ENCODE assay signal across 19 cellular contexts in genomic region chr20:1842281-1842680, GRCh38. TPM values are rescaled to one million over a fixed set of nuclear protein-coding genes. Genes with fewer than 3 reads are reported as not detected.
"Had no signal": no experiment of that assay in that cellular context is flagged by ENCODE, and none has a peak within 500 bp of the region (broad histone marks: within the 10 kb centered on the region; RNA-seq: fewer than 3 reads in every experiment).

No MANE protein-coding gene starts in this region.

- H3K4me1 ChIP-seq: foreskin keratinocyte, upper lobe of right lung had no signal

- DNase-seq: activated CD4-positive, alpha-beta T cell treated with anti-CD3 and anti-CD28 coated beads for 1 hour; activated CD8-positive, alpha-beta memory T cell treated with anti-CD3 and anti-CD28 coated beads, Interleukin-2, amount 50 U/mL, for 4 hours; activated CD8-positive, alpha-beta T cell treated with anti-CD3 and anti-CD28 coated beads, Interleukin-2, amount 10 ng/mL, durations not matched to agents 7 days and 5 days; activated naive CD8-positive, alpha-beta T cell treated with anti-CD3 and anti-CD28 coated beads, Interleukin-2, amount 50 U/mL, for 24 hours; activated T-cell treated with anti-CD3 and anti-CD28 coated beads, Interleukin-2, amount 50 U/mL, for 48 hours; foreskin keratinocyte; glutamatergic neuron; islet precursor cell; Right ventricle myocardium superior; stimulated activated CD4-positive, alpha-beta T cell treated with anti-CD3 and anti-CD28 coated beads, Interleukin-12 subunit alpha, Interleukin-12 subunit beta, amount 100 ng/mL, for 4 hours; stimulated activated CD4-positive, alpha-beta T cell treated with anti-CD3 and anti-CD28 coated beads, Interleukin-2, amount 100 ng/mL, for 24 hours; SW 1271; upper lobe of right lung; WERI-Rb-1 had no signal

- H3K27me3 Mint-ChIP-seq: stimulated activated naive CD8-positive, alpha-beta T cell treated with anti-CD3 and anti-CD28 coated beads, Interleukin-15, Interleukin-2, amounts not matched to agents 100 ng/mL and 50 ng/mL, for 24 hours had no signal

- ATAC-seq: activated CD8-positive, alpha-beta T cell treated with anti-CD3 and anti-CD28 coated beads, Interleukin-2, amount 10 ng/mL, durations not matched to agents 7 days and 5 days; activated naive CD8-positive, alpha-beta T cell treated with anti-CD3 and anti-CD28 coated beads, Interleukin-2, amount 50 U/mL, for 24 hours; foreskin keratinocyte had no signal

- H3K4me3 ChIP-seq: lung, thoracic aorta, upper lobe of right lung had no signal

- H3K27me3 ChIP-seq: foreskin keratinocyte had no signal

- H3K36me3 Mint-ChIP-seq: mesothelial cell of epicardium had no signal

- H3K27ac Mint-ChIP-seq: activated CD8-positive, alpha-beta T cell treated with anti-CD3 and anti-CD28 coated beads, Interleukin-2, amount 10 ng/mL, durations not matched to agents 7 days and 5 days; activated naive CD8-positive, alpha-beta T cell treated with anti-CD3 and anti-CD28 coated beads, Interleukin-2, amount 50 U/mL, for 24 hours; mesothelial cell of epicardium; nephron; stimulated activated naive CD8-positive, alpha-beta T cell treated with anti-CD3 and anti-CD28 coated beads, Interleukin-15, Interleukin-2, amounts not matched to agents 100 ng/mL and 50 ng/mL, for 24 hours had no signal

- H3K9me3 Mint-ChIP-seq: stimulated activated naive CD8-positive, alpha-beta T cell treated with anti-CD3 and anti-CD28 coated beads, Interleukin-15, Interleukin-2, amounts not matched to agents 100 ng/mL and 50 ng/mL, for 24 hours had no signal

- H3K9me3 ChIP-seq: thoracic aorta, upper lobe of right lung had no signal

- H3K4me3 Mint-ChIP-seq: activated CD8-positive, alpha-beta T cell treated with anti-CD3 and anti-CD28 coated beads, Interleukin-2, amount 10 ng/mL, durations not matched to agents 7 days and 5 days; activated naive CD8-positive, alpha-beta T cell treated with anti-CD3 and anti-CD28 coated beads, Interleukin-2, amount 50 U/mL, for 24 hours; mesothelial cell of epicardium; nephron; stimulated activated naive CD8-positive, alpha-beta T cell treated with anti-CD3 and anti-CD28 coated beads, Interleukin-15, Interleukin-2, amounts not matched to agents 100 ng/mL and 50 ng/mL, for 24 hours had no signal

- H3K27ac ChIP-seq: foreskin keratinocyte, thoracic aorta, WERI-Rb-1 had no signal

- H3K36me3 ChIP-seq: thoracic aorta, upper lobe of right lung, WERI-Rb-1 had no signal

RNA-seq across cellular contexts. Expression of gene SIRPA, which starts 52.9 kb away (rescaled TPM):
- total RNA-seq: activated CD8-positive, alpha-beta T cell treated with anti-CD3 and anti-CD28 coated beads, Interleukin-2, amount 10 ng/mL, durations not matched to agents 7 days and 5 days had no signal
